Comparison of ENCODE assay signal across 16 cellular contexts in genomic region chr5:123117989-123118388, GRCh38. TPM values are rescaled to one million over a fixed set of nuclear protein-coding genes. Genes with fewer than 3 reads are reported as not detected.
DNase-seq lines count a peak whose midpoint lies in the region; ATAC-seq and TF ChIP-seq lines count a peak whose summit lies in the region.
"Had no signal": no experiment of that assay in that cellular context is flagged by ENCODE, and none has a peak within 500 bp of the region (broad histone marks: within the 10 kb centered on the region; RNA-seq: fewer than 3 reads in every experiment).

No MANE protein-coding gene starts in this region.

- H3K4me1 ChIP-seq in ascending aorta (peaks cover 3 to 66% of the 10 kb centered on the region in 2 donors), thoracic aorta (ENCODE audit: control insufficient read depth in 1 of 2, low read depth in 2 of 2) (peaks cover 65 to 96% of the 10 kb centered on the region in 2 donors)

- H3K27ac ChIP-seq in ascending aorta (peak overlapping the region; percentile 84 to 90), thoracic aorta (peak overlapping the region; percentile 77 to 86)
- H3K27ac ChIP-seq: C4-2B had no signal

- H3K4me3 ChIP-seq in ascending aorta (no peak overlapping the region), epithelial cell of esophagus (ENCODE audit: low read length) (no peak overlapping the region), thoracic aorta (no peak overlapping the region)
- H3K4me3 ChIP-seq: HAP-1 had no signal

- intact Hi-C loops in ascending aorta (cut with DNase I) = loop anchor here (5.0 kb wide), 1 partner anchor 34 kb away; no protein-coding TSS in a partner anchor
- intact Hi-C loops in posterior cingulate gyrus (cut with DNase I) = no loop called here

- H3K9me3 ChIP-seq in ascending aorta = no peaks in the 10 kb centered on the region
- no peaks in the 10 kb centered on the region for H3K9me3 ChIP-seq in thoracic aorta
- H3K9me3 ChIP-seq: HAP-1 had no signal

- no peak for TF ChIP-seq CTCF in ascending aorta (IDR thresholded peaks at IDR 0.05)
- TF ChIP-seq CTCF in epithelial cell of esophagus (IDR thresholded peaks at IDR 0.05; ENCODE audit: insufficient read depth, low read depth, low read length, missing control alignments) = no peak
- TF ChIP-seq CTCF in thoracic aorta (IDR thresholded peaks at IDR 0.05) = no peak

- no peaks in the 10 kb centered on the region for H3K36me3 ChIP-seq in ascending aorta
- no peaks in the 10 kb centered on the region for H3K36me3 ChIP-seq in thoracic aorta
- H3K36me3 ChIP-seq: HAP-1 had no signal

- no peak for ATAC-seq in thoracic aorta (ENCODE audit: insufficient number of reproducible peaks, low FRiP score, low read depth)
- ATAC-seq: HepG2 had no signal

- no peak for DNase-seq in ascending aorta (ENCODE audit: low spot score in 2 of 2)
- DNase-seq in epithelial cell of esophagus (ENCODE audit: low read depth) = peak; percentile 39
- DNase-seq in thoracic aorta (ENCODE audit: low spot score) = no peak
- DNase-seq in cerebellar nuclear complex (lab: John Stamatoyannopoulos, UW) = no peak
- no peak for DNase-seq in SIG-M5 treated with dmso at 0.1 percent for 504 hours (lab: John Stamatoyannopoulos, UW; ENCODE audit: unreplicated experiment)
- no peak for DNase-seq in posterior cingulate gyrus
- DNase-seq in AG08396 (ENCODE audit: low spot score) = no peak
- DNase-seq: ACHN; AML-193; Calu3; CD4-positive, alpha-beta T cell; DMS79 treated with DMSO at 0.1 percent for 48 hours; GF-D8 had no signal

- no peaks in the 10 kb centered on the region for H3K27me3 ChIP-seq in ascending aorta
- H3K27me3 ChIP-seq in thoracic aorta (replicated peaks; ENCODE audit: insufficient read depth) = no peaks in the 10 kb centered on the region

RNA-seq across cellular contexts. Expression of gene PRDM6, which starts 28.9 kb away (rescaled TPM):
- 8.4 TPM for total RNA-seq in ascending aorta
- 10 to 100 TPM; 37.9 to 44.8 TPM for total RNA-seq in thoracic aorta
- total RNA-seq: CD4-positive, alpha-beta T cell had no signal
